ENCODE assay signal across 1 cellular context in the genomic region with DNA sequence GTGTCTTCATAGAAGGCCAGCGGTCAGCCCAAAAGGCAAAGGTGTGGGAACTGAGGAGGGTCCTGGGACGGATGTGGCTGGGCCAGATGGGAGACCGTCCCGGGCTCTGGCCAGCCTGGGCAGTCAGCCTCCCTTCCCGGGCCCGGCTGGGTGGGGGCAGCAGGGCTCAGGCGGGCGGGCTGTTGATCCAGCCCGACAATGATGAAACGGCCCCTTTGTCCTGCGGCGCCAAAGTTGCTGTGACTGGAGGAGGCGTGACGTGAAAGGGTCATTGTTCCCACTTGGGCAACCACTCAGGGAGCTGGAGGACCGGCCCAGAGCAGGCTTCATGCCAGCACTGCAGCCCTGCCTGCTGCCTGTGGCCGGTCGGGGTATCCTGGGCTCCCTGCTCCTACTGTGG.
TF ChIP-seq lines count a peak whose summit lies in the region.

No MANE protein-coding gene starts in this region.

TF ChIP-seq in HepG2, 621 proteins besides CTCF, POLR2A, EP300 and RAD21 (continued from another document and continues in another):
- TF ChIP-seq, protein P1, sequence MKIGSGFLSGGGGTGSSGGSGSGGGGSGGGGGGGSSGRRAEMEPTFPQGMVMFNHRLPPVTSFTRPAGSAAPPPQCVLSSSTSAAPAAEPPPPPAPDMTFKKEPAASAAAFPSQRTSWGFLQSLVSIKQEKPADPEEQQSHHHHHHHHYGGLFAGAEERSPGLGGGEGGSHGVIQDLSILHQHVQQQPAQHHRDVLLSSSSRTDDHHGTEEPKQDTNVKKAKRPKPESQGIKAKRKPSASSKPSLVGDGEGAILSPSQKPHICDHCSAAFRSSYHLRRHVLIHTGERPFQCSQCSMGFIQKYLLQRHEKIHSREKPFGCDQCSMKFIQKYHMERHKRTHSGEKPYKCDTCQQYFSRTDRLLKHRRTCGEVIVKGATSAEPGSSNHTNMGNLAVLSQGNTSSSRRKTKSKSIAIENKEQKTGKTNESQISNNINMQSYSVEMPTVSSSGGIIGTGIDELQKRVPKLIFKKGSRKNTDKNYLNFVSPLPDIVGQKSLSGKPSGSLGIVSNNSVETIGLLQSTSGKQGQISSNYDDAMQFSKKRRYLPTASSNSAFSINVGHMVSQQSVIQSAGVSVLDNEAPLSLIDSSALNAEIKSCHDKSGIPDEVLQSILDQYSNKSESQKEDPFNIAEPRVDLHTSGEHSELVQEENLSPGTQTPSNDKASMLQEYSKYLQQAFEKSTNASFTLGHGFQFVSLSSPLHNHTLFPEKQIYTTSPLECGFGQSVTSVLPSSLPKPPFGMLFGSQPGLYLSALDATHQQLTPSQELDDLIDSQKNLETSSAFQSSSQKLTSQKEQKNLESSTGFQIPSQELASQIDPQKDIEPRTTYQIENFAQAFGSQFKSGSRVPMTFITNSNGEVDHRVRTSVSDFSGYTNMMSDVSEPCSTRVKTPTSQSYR (CRISPR knock-in tag; IDR thresholded peaks at IDR 0.05; ENCODE audit: borderline replicate concordance): peak; percentile 56; the same call in 1 of the 2 replicates
- TF ChIP-seq U2AF1 (optimal IDR thresholded peaks at IDR 0.05; ENCODE audit: low read depth, low read length) (peak; percentile 25), RBAK (CRISPR knock-in tag; IDR thresholded peaks at IDR 0.05) (peak; percentile 85; the same call in 1 of the 2 replicates), ZNF205 (CRISPR knock-in tag; IDR thresholded peaks at IDR 0.05) (peak; percentile 47; the same call in 1 of the 2 replicates), ETV5 (CRISPR knock-in tag; IDR thresholded peaks at IDR 0.05; ENCODE audit: borderline replicate concordance) (peak; percentile 37; the same call in 1 of the 2 replicates), HNF1B (CRISPR knock-in tag; IDR thresholded peaks at IDR 0.05) (no peak), ZSCAN12 (CRISPR knock-in tag; IDR thresholded peaks at IDR 0.05) (no peak), CEBPG (CRISPR knock-in tag; IDR thresholded peaks at IDR 0.05) (peak; percentile 89), ZNF772 (CRISPR knock-in tag; IDR thresholded peaks at IDR 0.05) (0 out of 2 replicates have a peak, but pooled peaks have one; percentile 45), SOX5 (CRISPR knock-in tag; IDR thresholded peaks at IDR 0.05; ENCODE audit: borderline replicate concordance) (peak; percentile 99), MAX (IDR thresholded peaks at IDR 0.05) (0 out of 2 replicates have a peak, but pooled peaks have one; percentile 43), ZNF335 (CRISPR knock-in tag; IDR thresholded peaks at IDR 0.05) (0 out of 2 replicates have a peak, but pooled peaks have one; percentile 32), MXD3 (CRISPR knock-in tag; IDR thresholded peaks at IDR 0.05) (no peak), ELF1 (CRISPR knock-in tag; IDR thresholded peaks at IDR 0.05) (0 out of 2 replicates have a peak, but pooled peaks have one; percentile 20), SP1 (IDR thresholded peaks at IDR 0.05) (no peak), SP1 (CRISPR knock-in tag; IDR thresholded peaks at IDR 0.05) (peak; percentile 35; the same call in 1 of the 2 replicates), ZNF710 (CRISPR knock-in tag; IDR thresholded peaks at IDR 0.05; ENCODE audit: borderline replicate concordance) (0 out of 2 replicates have a peak, but pooled peaks have one; percentile 19), TAF1 (CRISPR knock-in tag; IDR thresholded peaks at IDR 0.05) (peak; percentile 42; the same call in 1 of the 2 replicates), PHF21A (CRISPR knock-in tag; IDR thresholded peaks at IDR 0.05) (peak; percentile 63), CREB1 (IDR thresholded peaks at IDR 0.05) (peak; percentile 76), CREB1 (CRISPR knock-in tag; IDR thresholded peaks at IDR 0.05) (peak; percentile 56; the same call in 1 of the 2 replicates), CEBPB (IDR thresholded peaks at IDR 0.05; ENCODE audit: borderline replicate concordance, low read depth, low read length) (peak; percentile 88; the same call in 1 of the 2 replicates), XRCC5 (optimal IDR thresholded peaks at IDR 0.05; ENCODE audit: low read length) (peak; percentile 16), ZNF570 (CRISPR knock-in tag; IDR thresholded peaks at IDR 0.05; ENCODE audit: borderline replicate concordance) (no peak), KAT8 (CRISPR knock-in tag; IDR thresholded peaks at IDR 0.05) (peak; percentile 48; the same call in 1 of the 2 replicates), ZFY (CRISPR knock-in tag; IDR thresholded peaks at IDR 0.05) (peak; percentile 17; the same call in 1 of the 2 replicates), THAP11 (CRISPR knock-in tag; IDR thresholded peaks at IDR 0.05) (peak; percentile 59; the same call in 1 of the 2 replicates), KLF6 (CRISPR knock-in tag; IDR thresholded peaks at IDR 0.05) (peak; percentile 31; the same call in 1 of the 2 replicates), ZNF780A (CRISPR knock-in tag; IDR thresholded peaks at IDR 0.05) (no peak), LCORL (IDR thresholded peaks at IDR 0.05) (no peak), LCORL (CRISPR knock-in tag; IDR thresholded peaks at IDR 0.05) (peak; percentile 55), TFAP4 (IDR thresholded peaks at IDR 0.05; ENCODE audit: borderline replicate concordance, low read depth) (peak; percentile 46; the same call in 1 of the 2 replicates), RXRA (CRISPR knock-in tag; IDR thresholded peaks at IDR 0.05) (peak; percentile 84)
- TF ChIP-seq, protein P2, sequence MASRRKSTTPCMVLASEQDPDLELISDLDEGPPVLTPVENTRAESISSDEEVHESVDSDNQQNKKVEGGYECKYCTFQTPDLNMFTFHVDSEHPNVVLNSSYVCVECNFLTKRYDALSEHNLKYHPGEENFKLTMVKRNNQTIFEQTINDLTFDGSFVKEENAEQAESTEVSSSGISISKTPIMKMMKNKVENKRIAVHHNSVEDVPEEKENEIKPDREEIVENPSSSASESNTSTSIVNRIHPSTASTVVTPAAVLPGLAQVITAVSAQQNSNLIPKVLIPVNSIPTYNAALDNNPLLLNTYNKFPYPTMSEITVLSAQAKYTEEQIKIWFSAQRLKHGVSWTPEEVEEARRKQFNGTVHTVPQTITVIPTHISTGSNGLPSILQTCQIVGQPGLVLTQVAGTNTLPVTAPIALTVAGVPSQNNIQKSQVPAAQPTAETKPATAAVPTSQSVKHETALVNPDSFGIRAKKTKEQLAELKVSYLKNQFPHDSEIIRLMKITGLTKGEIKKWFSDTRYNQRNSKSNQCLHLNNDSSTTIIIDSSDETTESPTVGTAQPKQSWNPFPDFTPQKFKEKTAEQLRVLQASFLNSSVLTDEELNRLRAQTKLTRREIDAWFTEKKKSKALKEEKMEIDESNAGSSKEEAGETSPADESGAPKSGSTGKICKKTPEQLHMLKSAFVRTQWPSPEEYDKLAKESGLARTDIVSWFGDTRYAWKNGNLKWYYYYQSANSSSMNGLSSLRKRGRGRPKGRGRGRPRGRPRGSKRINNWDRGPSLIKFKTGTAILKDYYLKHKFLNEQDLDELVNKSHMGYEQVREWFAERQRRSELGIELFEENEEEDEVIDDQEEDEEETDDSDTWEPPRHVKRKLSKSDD (CRISPR knock-in tag; IDR thresholded peaks at IDR 0.05; ENCODE audit: low read depth): 0 out of 2 replicates have a peak, but pooled peaks have one; percentile 68
- TF ChIP-seq, protein P3, sequence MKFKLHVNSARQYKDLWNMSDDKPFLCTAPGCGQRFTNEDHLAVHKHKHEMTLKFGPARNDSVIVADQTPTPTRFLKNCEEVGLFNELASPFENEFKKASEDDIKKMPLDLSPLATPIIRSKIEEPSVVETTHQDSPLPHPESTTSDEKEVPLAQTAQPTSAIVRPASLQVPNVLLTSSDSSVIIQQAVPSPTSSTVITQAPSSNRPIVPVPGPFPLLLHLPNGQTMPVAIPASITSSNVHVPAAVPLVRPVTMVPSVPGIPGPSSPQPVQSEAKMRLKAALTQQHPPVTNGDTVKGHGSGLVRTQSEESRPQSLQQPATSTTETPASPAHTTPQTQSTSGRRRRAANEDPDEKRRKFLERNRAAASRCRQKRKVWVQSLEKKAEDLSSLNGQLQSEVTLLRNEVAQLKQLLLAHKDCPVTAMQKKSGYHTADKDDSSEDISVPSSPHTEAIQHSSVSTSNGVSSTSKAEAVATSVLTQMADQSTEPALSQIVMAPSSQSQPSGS (CRISPR knock-in tag; IDR thresholded peaks at IDR 0.05): 0 out of 2 replicates have a peak, but pooled peaks have one; percentile 43
- TF ChIP-seq, protein P4, sequence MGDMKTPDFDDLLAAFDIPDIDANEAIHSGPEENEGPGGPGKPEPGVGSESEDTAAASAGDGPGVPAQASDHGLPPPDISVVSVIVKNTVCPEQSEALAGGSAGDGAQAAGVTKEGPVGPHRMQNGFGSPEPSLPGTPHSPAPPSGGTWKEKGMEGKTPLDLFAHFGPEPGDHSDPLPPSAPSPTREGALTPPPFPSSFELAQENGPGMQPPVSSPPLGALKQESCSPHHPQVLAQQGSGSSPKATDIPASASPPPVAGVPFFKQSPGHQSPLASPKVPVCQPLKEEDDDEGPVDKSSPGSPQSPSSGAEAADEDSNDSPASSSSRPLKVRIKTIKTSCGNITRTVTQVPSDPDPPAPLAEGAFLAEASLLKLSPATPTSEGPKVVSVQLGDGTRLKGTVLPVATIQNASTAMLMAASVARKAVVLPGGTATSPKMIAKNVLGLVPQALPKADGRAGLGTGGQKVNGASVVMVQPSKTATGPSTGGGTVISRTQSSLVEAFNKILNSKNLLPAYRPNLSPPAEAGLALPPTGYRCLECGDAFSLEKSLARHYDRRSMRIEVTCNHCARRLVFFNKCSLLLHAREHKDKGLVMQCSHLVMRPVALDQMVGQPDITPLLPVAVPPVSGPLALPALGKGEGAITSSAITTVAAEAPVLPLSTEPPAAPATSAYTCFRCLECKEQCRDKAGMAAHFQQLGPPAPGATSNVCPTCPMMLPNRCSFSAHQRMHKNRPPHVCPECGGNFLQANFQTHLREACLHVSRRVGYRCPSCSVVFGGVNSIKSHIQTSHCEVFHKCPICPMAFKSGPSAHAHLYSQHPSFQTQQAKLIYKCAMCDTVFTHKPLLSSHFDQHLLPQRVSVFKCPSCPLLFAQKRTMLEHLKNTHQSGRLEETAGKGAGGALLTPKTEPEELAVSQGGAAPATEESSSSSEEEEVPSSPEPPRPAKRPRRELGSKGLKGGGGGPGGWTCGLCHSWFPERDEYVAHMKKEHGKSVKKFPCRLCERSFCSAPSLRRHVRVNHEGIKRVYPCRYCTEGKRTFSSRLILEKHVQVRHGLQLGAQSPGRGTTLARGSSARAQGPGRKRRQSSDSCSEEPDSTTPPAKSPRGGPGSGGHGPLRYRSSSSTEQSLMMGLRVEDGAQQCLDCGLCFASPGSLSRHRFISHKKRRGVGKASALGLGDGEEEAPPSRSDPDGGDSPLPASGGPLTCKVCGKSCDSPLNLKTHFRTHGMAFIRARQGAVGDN (CRISPR knock-in tag; IDR thresholded peaks at IDR 0.05): peak; percentile 73
